In the genomic region with DNA sequence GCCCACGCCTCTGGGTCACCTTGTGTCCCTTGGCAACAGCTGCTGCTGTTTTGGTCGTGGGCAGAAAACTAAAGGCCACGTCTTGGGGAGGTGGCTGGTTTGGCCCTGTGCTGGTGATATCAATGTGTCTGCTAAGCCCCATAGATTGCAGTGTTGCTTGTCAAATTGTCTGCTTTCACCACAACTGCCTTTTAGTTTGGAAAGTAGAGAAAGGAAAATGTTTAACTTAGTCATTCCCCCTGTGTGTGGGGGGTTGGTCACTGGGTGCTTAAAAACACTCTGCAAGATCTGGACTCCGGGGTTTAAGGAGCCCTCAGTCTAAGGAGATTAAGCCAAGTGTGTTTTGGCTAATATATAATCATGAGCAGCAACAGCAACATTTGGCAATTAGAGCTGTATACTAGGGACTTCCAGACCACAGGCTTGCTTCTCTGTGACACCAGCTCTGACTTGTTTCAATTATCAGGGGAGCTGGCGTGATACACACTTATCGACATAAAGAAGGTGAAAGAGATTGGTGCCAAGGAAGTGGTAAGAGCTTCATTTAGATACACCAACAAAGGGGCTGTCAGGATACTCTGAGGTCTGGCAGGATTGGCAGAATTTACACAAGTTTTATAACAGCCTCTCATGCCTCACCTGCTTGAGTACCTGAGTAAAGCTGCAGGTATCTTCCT, we compare ENCODE assay signal across 9 cellular contexts. TPM values are rescaled to one million over a fixed set of nuclear protein-coding genes. Genes with fewer than 3 reads are reported as not detected.
DNase-seq lines count a peak whose midpoint lies in the region; ATAC-seq and TF ChIP-seq lines count a peak whose summit lies in the region.
"Had no signal": no experiment of that assay in that cellular context is flagged by ENCODE, and none has a peak within 500 bp of the region (broad histone marks: within the 10 kb centered on the region; RNA-seq: fewer than 3 reads in every experiment).

No MANE protein-coding gene starts in this region.

- CTCF ChIA-PET in activated CD4-positive, alpha-beta memory T cell treated with anti-CD3 and anti-CD28 coated beads, Interleukin-2, amount 10 ng/mL, durations not matched to agents 7 days and 5 days (lab: Charles Lee): interaction anchor here (1.3 to 6.2 kb wide), 3 partner anchors 14 to 33 kb away, joined by 4 to 51 read pairs (median 4); no protein-coding TSS in a partner anchor

- TF ChIP-seq CTCF in gastroesophageal sphincter (IDR thresholded peaks at IDR 0.05) (no peak), stomach (IDR thresholded peaks at IDR 0.05) (no peak), lower leg skin (IDR thresholded peaks at IDR 0.05) (no peak)

- intact Hi-C loops in stomach (cut with DNase I; ENCODE audit: low total_unique reads): loop anchor here (10.0 kb wide), 1 partner anchor 56 kb away; no protein-coding TSS in a partner anchor
- intact Hi-C loops in lower leg skin (cut with DNase I; ENCODE audit: low total_unique reads): no loop called here

- peaks cover 0 to 4% of the 10 kb centered on the region in 2 donors for H3K36me3 ChIP-seq in gastroesophageal sphincter
- H3K36me3 ChIP-seq in stomach: peaks cover 0 to 10% (median 6%) of the 10 kb centered on the region in 4 donors

- H3K27ac ChIP-seq in gastroesophageal sphincter (peak overlapping the region in 3 of 4 donors; percentile 83 to 94 (median 87)), stomach (peak overlapping the region; percentile 34 to 95 (median 93))
- H3K27ac ChIP-seq: C4-2B had no signal

- H3K4me1 ChIP-seq in gastroesophageal sphincter: peaks cover 0 to 81% (median 21%) of the 10 kb centered on the region in 3 donors
- H3K4me1 ChIP-seq in stomach: peaks cover 63 to 84% (median 70%) of the 10 kb centered on the region in 4 donors

- peaks cover 59% of the 10 kb centered on the region for H3K4me1 Mint-ChIP-seq in activated CD4-positive, alpha-beta memory T cell treated with anti-CD3 and anti-CD28 coated beads, Interleukin-2, amount 10 ng/mL, durations not matched to agents 7 days and 5 days

- peak overlapping the region; percentile 86 for H3K27ac Mint-ChIP-seq in activated CD4-positive, alpha-beta memory T cell treated with anti-CD3 and anti-CD28 coated beads, Interleukin-2, amount 10 ng/mL, durations not matched to agents 7 days and 5 days

- peaks cover 67% of the 10 kb centered on the region for H3K36me3 Mint-ChIP-seq in activated CD4-positive, alpha-beta memory T cell treated with anti-CD3 and anti-CD28 coated beads, Interleukin-2, amount 10 ng/mL, durations not matched to agents 7 days and 5 days (ENCODE audit: low read depth)

- no peak for DNase-seq in activated CD4-positive, CD25-positive, alpha-beta regulatory T cell (lab: John Stamatoyannopoulos, UW)
- DNase-seq in activated CD4-positive, alpha-beta memory T cell treated with anti-CD3 and anti-CD28 coated beads, Interleukin-2, amount 10 ng/mL, durations not matched to agents 7 days and 5 days: no peak
- DNase-seq in stomach (no peak), SHP77 treated with DMSO at 0.1 percent for 48 hours (lab: John Stamatoyannopoulos, UW) (no peak), lower leg skin (ENCODE audit: low spot score in 2 of 2) (no peak), HuH-7 (ENCODE audit: low spot score) (no peak)

- H3K27me3 ChIP-seq in gastroesophageal sphincter: no peaks in the 10 kb centered on the region
- H3K27me3 ChIP-seq in stomach: no peaks in the 10 kb centered on the region

- 27 to 40% methylated on average over 3 to 5 of the region's 6 CpGs for WGBS in gastroesophageal sphincter (ENCODE audit: low coverage in 1 of 2), 2 donors
- 23 to 38% (median 26%) methylated on average over 6 of the region's 6 CpGs for WGBS in stomach, 5 donors
- WGBS in lower leg skin, 2 donors: 30 to 41% methylated on average over 6 of the region's 6 CpGs

- H3K9me3 ChIP-seq in gastroesophageal sphincter: no peaks in the 10 kb centered on the region
- no peaks in the 10 kb centered on the region for H3K9me3 ChIP-seq in stomach

- H3K4me3 Mint-ChIP-seq in activated CD4-positive, alpha-beta memory T cell treated with anti-CD3 and anti-CD28 coated beads, Interleukin-2, amount 10 ng/mL, durations not matched to agents 7 days and 5 days: peak overlapping the region; percentile 98

- ATAC-seq in activated CD4-positive, CD25-positive, alpha-beta regulatory T cell treated with anti-CD3 and anti-CD28 coated beads, Interleukin-2, amount 50 U/mL, for 24 hours: peak; percentile 6 to 12
- ATAC-seq in gastroesophageal sphincter: no peak

- H3K4me3 ChIP-seq in gastroesophageal sphincter (peak overlapping the region in 1 of 2 donors; percentile 90), stomach (peak overlapping the region in 3 of 4 donors; percentile 64 to 83 (median 80)), lower leg skin (ENCODE audit: low read depth, poor library complexity, severe bottlenecking) (no peak overlapping the region)

- POLR2A ChIA-PET in activated CD4-positive, alpha-beta memory T cell treated with anti-CD3 and anti-CD28 coated beads, Interleukin-2, amount 10 ng/mL, durations not matched to agents 7 days and 5 days (lab: Charles Lee): interaction anchor here (1.0 to 16.8 kb wide), 17 partner anchors 10 to 1764 kb away, joined by 3 to 489 read pairs (median 5); partner anchors contain the start of genes AAGAB and IQCH

- H3K9me3 Mint-ChIP-seq in activated CD4-positive, alpha-beta memory T cell treated with anti-CD3 and anti-CD28 coated beads, Interleukin-2, amount 10 ng/mL, durations not matched to agents 7 days and 5 days: no peaks in the 10 kb centered on the region

- peaks cover 7% of the 10 kb centered on the region for H3K27me3 Mint-ChIP-seq in activated CD4-positive, alpha-beta memory T cell treated with anti-CD3 and anti-CD28 coated beads, Interleukin-2, amount 10 ng/mL, durations not matched to agents 7 days and 5 days

- TF ChIP-seq POLR2A in gastroesophageal sphincter (IDR thresholded peaks at IDR 0.05) (no peak), stomach (IDR thresholded peaks at IDR 0.05) (no peak), lower leg skin (IDR thresholded peaks at IDR 0.05) (no peak)

- no peak for TF ChIP-seq EP300 in gastroesophageal sphincter (IDR thresholded peaks at IDR 0.05)
- no peak for TF ChIP-seq EP300 in stomach (IDR thresholded peaks at IDR 0.05)

RNA-seq across cellular contexts. Expression of gene SMAD3, which starts 3.5 kb away (rescaled TPM):
- 100 to 1,000 TPM; 145 to 148 TPM for total RNA-seq in activated CD4-positive, alpha-beta memory T cell treated with anti-CD3 and anti-CD28 coated beads, Interleukin-2, amount 10 ng/mL, durations not matched to agents 7 days and 5 days
- 10 to 100 TPM; 19.8 to 30.6 (median 25.9) TPM for total RNA-seq in gastroesophageal sphincter
- total RNA-seq in stomach: 100 to 1,000 TPM in 1 of 5 donors, 10 to 100 TPM in 4; 22.8 to 103 (median 48.1) TPM
- polyA plus RNA-seq in stomach: 10 to 100 TPM in 2 of 3 donors, 1 to 10 TPM in 1; 6.8 to 18.2 (median 10.7) TPM
- total RNA-seq in lower leg skin: 10 to 100 TPM; 25.9 to 69.4 (median 35.2) TPM
